In the genomic region with DNA sequence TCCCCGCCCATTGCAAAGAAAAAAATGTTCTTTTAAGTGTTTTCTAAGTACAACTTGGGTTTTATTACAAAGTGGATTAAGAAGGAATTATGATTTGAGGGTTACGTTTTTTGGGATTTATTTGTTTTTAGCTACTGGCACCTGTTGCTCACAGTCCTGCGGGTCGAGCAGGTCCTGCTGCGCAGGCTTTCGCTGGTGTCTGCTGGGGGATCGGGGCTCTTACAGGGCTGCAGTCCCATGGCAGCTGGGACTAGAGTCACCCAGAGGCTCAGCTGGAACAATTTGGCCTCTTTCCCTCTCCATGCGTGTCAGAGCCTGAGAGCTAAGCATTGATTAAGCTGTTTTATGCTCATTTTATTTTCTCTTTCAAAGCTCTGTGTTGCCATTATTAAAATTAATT, we compare ENCODE assay signal across 16 cellular contexts. TPM values are rescaled to one million over a fixed set of nuclear protein-coding genes. Genes with fewer than 3 reads are reported as not detected.
A peak's percentile ranks its signal among the peaks of the same experiment; 100 is the strongest.
DNase-seq lines count a peak whose midpoint lies in the region; ATAC-seq lines count a peak whose summit lies in the region.
"Had no signal": no experiment of that assay in that cellular context is flagged by ENCODE, and none has a peak within 500 bp of the region (broad histone marks: within the 10 kb centered on the region; RNA-seq: fewer than 3 reads in every experiment).

No MANE protein-coding gene starts in this region.

- H3K27me3 ChIP-seq in Karpas-422 (ENCODE audit: low read length) (no peaks in the 10 kb centered on the region), GM23248 (replicated peaks; ENCODE audit: insufficient read depth) (no peaks in the 10 kb centered on the region)
- H3K27me3 ChIP-seq: BLaER1 had no signal

- in situ Hi-C loops in GM23248 (cut with MboI) = no loop called here

- H3K79me2 ChIP-seq in Karpas-422 (ENCODE audit: low read length) (no peaks in the 10 kb centered on the region), GM23248 (ENCODE audit: insufficient read depth) (no peaks in the 10 kb centered on the region)

- no peak for DNase-seq in activated T-cell treated with anti-CD3 and anti-CD28 coated beads, Interleukin-2, amount 50 U/mL, for 24 hours
- no peak for DNase-seq in activated T-cell treated with anti-CD3 and anti-CD28 coated beads, Interleukin-2, amount 50 U/mL, for 4 hours
- DNase-seq in Ammon's horn (ENCODE audit: low spot score) (peak; percentile 44), T-helper 17 cell (no peak), medulla oblongata (ENCODE audit: extremely low spot score) (peak; percentile 24), Karpas-422 (no peak), activated gamma-delta T cell (lab: John Stamatoyannopoulos, UW) (no peak), GM23248 (no peak)
- DNase-seq: Calu3, DMS 273 treated with DMSO at 0.1 percent for 48 hours, HFFc6 had no signal

- H3K9me3 Mint-ChIP-seq in activated T-cell treated with anti-CD3 and anti-CD28 coated beads, Interleukin-2, amount 50 U/mL, for 24 hours = no peaks in the 10 kb centered on the region
- H3K9me3 Mint-ChIP-seq in activated T-cell treated with anti-CD3 and anti-CD28 coated beads, Interleukin-2, amount 50 U/mL, for 4 hours = no peaks in the 10 kb centered on the region
- H3K9me3 Mint-ChIP-seq: HFFc6 had no signal

- H3K27ac ChIP-seq in Karpas-422 (ENCODE audit: low read length) (no peak overlapping the region), GM23248 (no peak overlapping the region)
- H3K27ac ChIP-seq: 22Rv1, BLaER1, HL-60 had no signal

- H3K9ac ChIP-seq in Karpas-422 (ENCODE audit: low read length) = no peak overlapping the region
- H3K9ac ChIP-seq in GM23248 = no peak overlapping the region
- H3K9ac ChIP-seq: BLaER1 had no signal

- no peak for ATAC-seq in activated T-cell treated with anti-CD3 and anti-CD28 coated beads, Interleukin-2, amount 50 U/mL, for 4 hours
- ATAC-seq in T-helper 17 cell = no peak
- ATAC-seq: GM12878 had no signal

- H4K20me1 ChIP-seq in Karpas-422 (ENCODE audit: insufficient read depth, low read depth, low read length) (no peaks in the 10 kb centered on the region), GM23248 (ENCODE audit: insufficient read depth) (no peaks in the 10 kb centered on the region)

- H3K4me3 ChIP-seq in Karpas-422 (ENCODE audit: low read length) = no peak overlapping the region
- H3K4me3 ChIP-seq in GM23248 = no peak overlapping the region
- H3K4me3 ChIP-seq: BLaER1, GM12878, HAP-1 had no signal

- no peaks in the 10 kb centered on the region for H3F3A ChIP-seq in GM23248 (ENCODE audit: insufficient read depth)

- H3K4me1 ChIP-seq in Karpas-422 (ENCODE audit: low read length) = no peaks in the 10 kb centered on the region
- H3K4me1 ChIP-seq in GM23248 (ENCODE audit: insufficient read depth) = no peaks in the 10 kb centered on the region
- H3K4me1 ChIP-seq: BLaER1 had no signal

- no peaks in the 10 kb centered on the region for H3K4me1 Mint-ChIP-seq in activated T-cell treated with anti-CD3 and anti-CD28 coated beads, Interleukin-2, amount 50 U/mL, for 24 hours (ENCODE audit: low read depth)
- H3K4me1 Mint-ChIP-seq in activated T-cell treated with anti-CD3 and anti-CD28 coated beads, Interleukin-2, amount 50 U/mL, for 4 hours (ENCODE audit: low read depth) = no peaks in the 10 kb centered on the region
- H3K4me1 Mint-ChIP-seq in T-helper 17 cell = no peaks in the 10 kb centered on the region

- peaks cover 92% of the 10 kb centered on the region for H3K36me3 Mint-ChIP-seq in activated T-cell treated with anti-CD3 and anti-CD28 coated beads, Interleukin-2, amount 50 U/mL, for 24 hours (ENCODE audit: low read depth)
- H3K36me3 Mint-ChIP-seq in activated T-cell treated with anti-CD3 and anti-CD28 coated beads, Interleukin-2, amount 50 U/mL, for 4 hours (ENCODE audit: insufficient read depth) = peaks cover 40% of the 10 kb centered on the region
- peaks cover 6% of the 10 kb centered on the region for H3K36me3 Mint-ChIP-seq in T-helper 17 cell (ENCODE audit: low read depth)

- no peaks in the 10 kb centered on the region for H3K27me3 Mint-ChIP-seq in activated T-cell treated with anti-CD3 and anti-CD28 coated beads, Interleukin-2, amount 50 U/mL, for 24 hours
- H3K27me3 Mint-ChIP-seq in activated T-cell treated with anti-CD3 and anti-CD28 coated beads, Interleukin-2, amount 50 U/mL, for 4 hours (ENCODE audit: low read depth) = no peaks in the 10 kb centered on the region
- no peaks in the 10 kb centered on the region for H3K27me3 Mint-ChIP-seq in T-helper 17 cell

- H3K4me2 ChIP-seq in Karpas-422 (ENCODE audit: low read depth, low read length, poor library complexity, severe bottlenecking) (no peak overlapping the region), GM23248 (ENCODE audit: unreplicated experiment) (no peak overlapping the region)
- H3K4me2 ChIP-seq: BLaER1 had no signal

- 87 to 90% methylated on average over 8 of the region's 8 CpGs for WGBS in GM23248 (ENCODE audit: low coverage in 1 of 2, low lambda C conversion rate in 2 of 2, missing lambda C conversion rate in 2 of 2), 2 experiments

- H3K9me3 ChIP-seq in T-helper 17 cell (ENCODE audit: control insufficient read depth, low read length, poor library complexity, severe bottlenecking) = no peaks in the 10 kb centered on the region
- H3K9me3 ChIP-seq in Karpas-422 (ENCODE audit: low read length) = no peaks in the 10 kb centered on the region
- H3K9me3 ChIP-seq in GM23248 (ENCODE audit: low read depth) = no peaks in the 10 kb centered on the region
- H3K9me3 ChIP-seq: BLaER1, HAP-1 had no signal

- H3K27ac Mint-ChIP-seq in activated T-cell treated with anti-CD3 and anti-CD28 coated beads, Interleukin-2, amount 50 U/mL, for 24 hours = peak overlapping the region; percentile 68
- H3K27ac Mint-ChIP-seq in T-helper 17 cell = peak overlapping the region; percentile 16
- H3K27ac Mint-ChIP-seq: HFFc6 had no signal

- no peak overlapping the region for H3K4me3 Mint-ChIP-seq in activated T-cell treated with anti-CD3 and anti-CD28 coated beads, Interleukin-2, amount 50 U/mL, for 24 hours
- H3K4me3 Mint-ChIP-seq in activated T-cell treated with anti-CD3 and anti-CD28 coated beads, Interleukin-2, amount 50 U/mL, for 4 hours = no peak overlapping the region
- no peak overlapping the region for H3K4me3 Mint-ChIP-seq in T-helper 17 cell
- H3K4me3 Mint-ChIP-seq: HFFc6 had no signal

- H3K9me2 ChIP-seq in Karpas-422 (replicated peaks; ENCODE audit: insufficient read depth, low read length) = no peaks in the 10 kb centered on the region
- H3K9me2 ChIP-seq in GM23248 (ENCODE audit: insufficient read depth) = no peaks in the 10 kb centered on the region

- H2AFZ ChIP-seq in Karpas-422 (ENCODE audit: low read length) (no peak overlapping the region), GM23248 (no peak overlapping the region)

- H3K36me3 ChIP-seq in Karpas-422 (ENCODE audit: insufficient read depth, low read length) (peaks cover 38% of the 10 kb centered on the region; the same call in 1 of the 2 replicates), GM23248 (ENCODE audit: low read depth) (peaks cover 28% of the 10 kb centered on the region; the same call in 1 of the 2 replicates)

RNA-seq across cellular contexts. Expression of gene DYNC1H1, which starts 55.6 kb away (rescaled TPM):
- 100 to 1,000 TPM; 198 to 211 (median 204) TPM for total RNA-seq in activated T-cell treated with anti-CD3 and anti-CD28 coated beads, Interleukin-2, amount 50 U/mL, for 4 hours
- 100 to 1,000 TPM; 318 to 366 TPM for total RNA-seq in T-helper 17 cell
- 240 and 340 TPM in 2 replicates for total RNA-seq in Karpas-422 (2014; rRNA removed; shearing (Covaris generic); ENCODE audit: low replicate concordance)
- total RNA-seq in GM23248 (2014; rRNA removed; shearing (Covaris generic)) = 391 and 475 TPM in 2 replicates
- 174 and 181 TPM in 2 replicates for polyA plus RNA-seq in GM23248 (2016; fragmentation: Nextera tagmentation; extraction: Ambion mirVana)

Comparison
In these comparisons a context has a peak if more than half of its experiments do, and no peak if none do; other contexts are left out.
1. DNase-seq: peak in Ammon's horn (single experiment) and medulla oblongata (single experiment); none in activated T-cell treated with anti-CD3 and anti-CD28 coated beads, Interleukin-2, amount 50 U/mL, for 24 hours (single experiment), activated T-cell treated with anti-CD3 and anti-CD28 coated beads, Interleukin-2, amount 50 U/mL, for 4 hours (single experiment), T-helper 17 cell (0 of 3), Karpas-422 (single experiment), activated gamma-delta T cell (single experiment) and GM23248 (single experiment).